1 cellular context compared by ENCODE assay signal in genomic region chr4:36292551-36293188, GRCh38.
TF ChIP-seq lines count a peak whose summit lies in the region.

No MANE protein-coding gene starts in this region.

TF ChIP-seq in HCT116, 20 proteins besides CTCF, POLR2A, EP300 and RAD21 (continued from another document):
- no peak for TF ChIP-seq ZBTB33 (IDR thresholded peaks at IDR 0.05; ENCODE audit: extremely low read depth, insufficient replicate concordance, low read length)
- TF ChIP-seq FOSL1 (IDR thresholded peaks at IDR 0.05; ENCODE audit: low read depth): no peak
- TF ChIP-seq CEBPB (IDR thresholded peaks at IDR 0.05; ENCODE audit: low read depth): no peak
- TF ChIP-seq CBX3 (IDR thresholded peaks at IDR 0.05; ENCODE audit: low read depth): no peak
- TF ChIP-seq ATF3 (IDR thresholded peaks at IDR 0.05): no peak
- no peak for TF ChIP-seq SIN3A (IDR thresholded peaks at IDR 0.05; ENCODE audit: low read depth)
- no peak for TF ChIP-seq EZH2phosphoT487 (IDR thresholded peaks at IDR 0.05; ENCODE audit: borderline replicate concordance)
- no peak for TF ChIP-seq REST (IDR thresholded peaks at IDR 0.05; ENCODE audit: low read depth)
- no peak for TF ChIP-seq EGR1 (IDR thresholded peaks at IDR 0.05; ENCODE audit: low read depth)
